Comparison of ENCODE assay signal across 25 cellular contexts in the genomic region with DNA sequence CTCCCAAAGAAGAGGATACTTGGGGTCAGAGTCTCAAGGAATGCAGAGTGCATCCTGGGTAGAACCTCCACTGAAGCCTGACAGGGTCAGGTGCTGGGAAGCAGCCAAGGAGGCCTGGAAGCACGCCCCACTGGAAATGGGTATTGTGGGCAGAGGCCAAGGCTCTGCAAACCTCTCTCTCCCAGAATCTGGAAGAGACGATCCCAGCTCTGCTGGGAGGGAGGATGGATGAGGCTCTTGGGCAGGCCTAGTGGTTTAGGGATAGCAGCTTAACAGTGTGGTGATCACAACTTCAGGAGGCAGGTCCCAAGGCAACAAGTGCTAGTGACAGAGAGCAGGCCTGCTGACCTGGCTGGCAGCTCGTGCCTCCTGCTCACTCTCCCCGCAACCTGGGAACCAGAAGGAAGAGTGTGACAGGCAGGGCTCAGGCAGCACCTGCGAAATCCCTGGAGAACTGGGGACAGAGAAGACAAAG.
DNase-seq lines count a peak whose midpoint lies in the region; ATAC-seq and TF ChIP-seq lines count a peak whose summit lies in the region.
"Had no signal": no experiment of that assay in that cellular context is flagged by ENCODE, and none has a peak within 500 bp of the region (broad histone marks: within the 10 kb centered on the region; RNA-seq: fewer than 3 reads in every experiment).

No MANE protein-coding gene starts in this region.

- H3K27me3 ChIP-seq in left ventricle myocardium inferior (ENCODE audit: low read depth), result no peaks in the 10 kb centered on the region
- H3K27me3 ChIP-seq: body of pancreas, esophagus muscularis mucosa had no signal

- H3K36me3 ChIP-seq in left ventricle myocardium inferior, result no peaks in the 10 kb centered on the region
- H3K36me3 ChIP-seq: esophagus muscularis mucosa, thoracic aorta had no signal

- TF ChIP-seq CTCF in left ventricle myocardium inferior (IDR thresholded peaks at IDR 0.05; ENCODE audit: borderline replicate concordance), result no peak

- intact Hi-C loops in left ventricle myocardium inferior (cut with micrococcal nuclease), result no loop called here

- DNase-seq in DMS153 (lab: John Stamatoyannopoulos, UW), result peak; percentile 51
- no peak for DNase-seq in DMS153 treated with DMSO at 0.1 percent for 48 hours (lab: John Stamatoyannopoulos, UW; ENCODE audit: unreplicated experiment)
- DNase-seq in cerebellum (ENCODE audit: low spot score), result peak; percentile 43
- peak; percentile 36 for DNase-seq in left ventricle myocardium inferior
- peak; percentile 60 for DNase-seq in renal cortical epithelial cell (ENCODE audit: low read depth)
- no peak for DNase-seq in NCI-H526 treated with DMSO at 0.1 percent for 48 hours (lab: John Stamatoyannopoulos, UW)
- no peak for DNase-seq in DMS114 treated with DMSO at 0.1 percent for 48 hours (lab: John Stamatoyannopoulos, UW; ENCODE audit: unreplicated experiment)
- DNase-seq: activated B cell treated with CpG ODN at 0.5 μM for 24 hours; activated CD4-positive, alpha-beta T cell treated with anti-CD3 and anti-CD28 coated beads, Interleukin-2, amount 50 U/mL, for 4 hours; activated naive CD8-positive, alpha-beta T cell treated with anti-CD3 and anti-CD28 coated beads, Interleukin-2, amount 10 ng/mL, durations not matched to agents 7 days and 5 days; body of pancreas; CD8-positive, alpha-beta T cell; DND-41; effector memory CD4-positive, alpha-beta T cell; NCI-H1048; NCI-H2081; NCI-H524 treated with DMSO at 0.1 percent for 48 hours; psoas muscle; stimulated activated CD4-positive, alpha-beta T cell treated with anti-CD3 and anti-CD28 coated beads, Interleukin-2, amount 100 ng/mL, for 48 hours; stimulated activated naive CD4-positive, alpha-beta T cell treated with Interleukin-2 at 50 U/mL for 16 hours; T1000 had no signal

- H3K4me3 ChIP-seq in left ventricle myocardium inferior, result no peak overlapping the region
- H3K4me3 ChIP-seq: body of pancreas, esophagus muscularis mucosa, psoas muscle, thoracic aorta had no signal

- peak overlapping the region; percentile 43 for H3K27ac ChIP-seq in left ventricle myocardium inferior (replicated peaks)
- H3K27ac ChIP-seq: 22Rv1, body of pancreas, psoas muscle, thoracic aorta had no signal

- peaks cover 15% of the 10 kb centered on the region for H3K9me3 ChIP-seq in left ventricle myocardium inferior (replicated peaks)
- H3K9me3 ChIP-seq: body of pancreas, esophagus muscularis mucosa, psoas muscle, thoracic aorta had no signal

- ATAC-seq in GM19351 (IDR thresholded peaks at IDR 0.05; ENCODE audit: unreplicated experiment), result no peak
- ATAC-seq: body of pancreas; CD8-positive, alpha-beta T cell; psoas muscle had no signal

- H3K4me1 ChIP-seq in left ventricle myocardium inferior, result peaks cover 16% of the 10 kb centered on the region
- H3K4me1 ChIP-seq: body of pancreas, psoas muscle had no signal

Comparison
In these comparisons a context has a peak if more than half of its experiments do, and no peak if none do; other contexts are left out.
1. DNase-seq: peak in DMS153 (single experiment), cerebellum (single experiment), left ventricle myocardium inferior (single experiment) and renal cortical epithelial cell (single experiment); none in DMS153 treated with DMSO at 0.1 percent for 48 hours (single experiment), NCI-H526 treated with DMSO at 0.1 percent for 48 hours (single experiment) and DMS114 treated with DMSO at 0.1 percent for 48 hours (single experiment).